ENCODE assay signal across 1 cellular context in the genomic region with DNA sequence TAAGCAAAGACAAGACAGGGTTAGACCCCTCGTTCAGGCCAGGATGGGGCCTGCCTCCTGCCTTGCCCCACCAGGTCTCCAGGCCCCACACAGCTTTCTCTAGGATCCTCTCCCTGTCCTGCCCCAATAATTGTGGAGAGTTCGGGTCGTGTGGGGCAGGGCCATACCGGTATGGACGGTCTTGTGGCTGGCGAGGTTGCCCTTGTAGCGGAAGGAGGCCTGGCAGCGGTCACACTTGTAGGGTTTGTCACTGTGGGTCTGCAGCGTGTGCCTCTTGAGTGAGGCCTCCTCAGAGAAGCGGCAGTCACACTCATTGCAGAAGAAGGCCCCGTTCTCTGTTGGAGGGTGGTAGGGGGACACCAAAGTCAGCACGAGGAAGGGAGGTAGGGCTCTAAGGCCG.
TF ChIP-seq lines count a peak whose summit lies in the region.

No MANE protein-coding gene starts in this region.

TF ChIP-seq in HepG2, 621 proteins besides CTCF, POLR2A, EP300 and RAD21:
- TF ChIP-seq AGO2 (optimal IDR thresholded peaks at IDR 0.05; ENCODE audit: low read depth, low read length): peak; percentile 65
- TF ChIP-seq TFDP2 (CRISPR knock-in tag; IDR thresholded peaks at IDR 0.05): no peak
- TF ChIP-seq HNRNPL (IDR thresholded peaks at IDR 0.05; ENCODE audit: low read depth, low read length): no peak
- TF ChIP-seq STAG1 (CRISPR knock-in tag; IDR thresholded peaks at IDR 0.05): no peak
- no peak for TF ChIP-seq FOXP4 (CRISPR knock-in tag; IDR thresholded peaks at IDR 0.05)
- TF ChIP-seq, protein P1, sequence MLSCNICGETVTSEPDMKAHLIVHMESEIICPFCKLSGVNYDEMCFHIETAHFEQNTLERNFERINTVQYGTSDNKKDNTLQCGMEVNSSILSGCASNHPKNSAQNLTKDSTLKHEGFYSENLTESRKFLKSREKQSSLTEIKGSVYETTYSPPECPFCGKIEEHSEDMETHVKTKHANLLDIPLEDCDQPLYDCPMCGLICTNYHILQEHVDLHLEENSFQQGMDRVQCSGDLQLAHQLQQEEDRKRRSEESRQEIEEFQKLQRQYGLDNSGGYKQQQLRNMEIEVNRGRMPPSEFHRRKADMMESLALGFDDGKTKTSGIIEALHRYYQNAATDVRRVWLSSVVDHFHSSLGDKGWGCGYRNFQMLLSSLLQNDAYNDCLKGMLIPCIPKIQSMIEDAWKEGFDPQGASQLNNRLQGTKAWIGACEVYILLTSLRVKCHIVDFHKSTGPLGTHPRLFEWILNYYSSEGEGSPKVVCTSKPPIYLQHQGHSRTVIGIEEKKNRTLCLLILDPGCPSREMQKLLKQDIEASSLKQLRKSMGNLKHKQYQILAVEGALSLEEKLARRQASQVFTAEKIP (CRISPR knock-in tag; IDR thresholded peaks at IDR 0.05; ENCODE audit: borderline replicate concordance): no peak
- TF ChIP-seq, protein P2, sequence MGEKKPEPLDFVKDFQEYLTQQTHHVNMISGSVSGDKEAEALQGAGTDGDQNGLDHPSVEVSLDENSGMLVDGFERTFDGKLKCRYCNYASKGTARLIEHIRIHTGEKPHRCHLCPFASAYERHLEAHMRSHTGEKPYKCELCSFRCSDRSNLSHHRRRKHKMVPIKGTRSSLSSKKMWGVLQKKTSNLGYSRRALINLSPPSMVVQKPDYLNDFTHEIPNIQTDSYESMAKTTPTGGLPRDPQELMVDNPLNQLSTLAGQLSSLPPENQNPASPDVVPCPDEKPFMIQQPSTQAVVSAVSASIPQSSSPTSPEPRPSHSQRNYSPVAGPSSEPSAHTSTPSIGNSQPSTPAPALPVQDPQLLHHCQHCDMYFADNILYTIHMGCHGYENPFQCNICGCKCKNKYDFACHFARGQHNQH (CRISPR knock-in tag; IDR thresholded peaks at IDR 0.05): no peak
- TF ChIP-seq TEAD3 (CRISPR knock-in tag; optimal IDR thresholded peaks at IDR 0.05; ENCODE audit: borderline replicate concordance): no peak
- peak; percentile 35 for TF ChIP-seq AGO1 (IDR thresholded peaks at IDR 0.05; ENCODE audit: low read depth, low read length, poor library complexity, severe bottlenecking)
- no peak for TF ChIP-seq SP1 (IDR thresholded peaks at IDR 0.05)
- no peak for TF ChIP-seq SP1 (CRISPR knock-in tag; IDR thresholded peaks at IDR 0.05)
- TF ChIP-seq ZMAT5 (CRISPR knock-in tag; IDR thresholded peaks at IDR 0.05; ENCODE audit: borderline replicate concordance, low read depth): no peak
- TF ChIP-seq, protein P3, sequence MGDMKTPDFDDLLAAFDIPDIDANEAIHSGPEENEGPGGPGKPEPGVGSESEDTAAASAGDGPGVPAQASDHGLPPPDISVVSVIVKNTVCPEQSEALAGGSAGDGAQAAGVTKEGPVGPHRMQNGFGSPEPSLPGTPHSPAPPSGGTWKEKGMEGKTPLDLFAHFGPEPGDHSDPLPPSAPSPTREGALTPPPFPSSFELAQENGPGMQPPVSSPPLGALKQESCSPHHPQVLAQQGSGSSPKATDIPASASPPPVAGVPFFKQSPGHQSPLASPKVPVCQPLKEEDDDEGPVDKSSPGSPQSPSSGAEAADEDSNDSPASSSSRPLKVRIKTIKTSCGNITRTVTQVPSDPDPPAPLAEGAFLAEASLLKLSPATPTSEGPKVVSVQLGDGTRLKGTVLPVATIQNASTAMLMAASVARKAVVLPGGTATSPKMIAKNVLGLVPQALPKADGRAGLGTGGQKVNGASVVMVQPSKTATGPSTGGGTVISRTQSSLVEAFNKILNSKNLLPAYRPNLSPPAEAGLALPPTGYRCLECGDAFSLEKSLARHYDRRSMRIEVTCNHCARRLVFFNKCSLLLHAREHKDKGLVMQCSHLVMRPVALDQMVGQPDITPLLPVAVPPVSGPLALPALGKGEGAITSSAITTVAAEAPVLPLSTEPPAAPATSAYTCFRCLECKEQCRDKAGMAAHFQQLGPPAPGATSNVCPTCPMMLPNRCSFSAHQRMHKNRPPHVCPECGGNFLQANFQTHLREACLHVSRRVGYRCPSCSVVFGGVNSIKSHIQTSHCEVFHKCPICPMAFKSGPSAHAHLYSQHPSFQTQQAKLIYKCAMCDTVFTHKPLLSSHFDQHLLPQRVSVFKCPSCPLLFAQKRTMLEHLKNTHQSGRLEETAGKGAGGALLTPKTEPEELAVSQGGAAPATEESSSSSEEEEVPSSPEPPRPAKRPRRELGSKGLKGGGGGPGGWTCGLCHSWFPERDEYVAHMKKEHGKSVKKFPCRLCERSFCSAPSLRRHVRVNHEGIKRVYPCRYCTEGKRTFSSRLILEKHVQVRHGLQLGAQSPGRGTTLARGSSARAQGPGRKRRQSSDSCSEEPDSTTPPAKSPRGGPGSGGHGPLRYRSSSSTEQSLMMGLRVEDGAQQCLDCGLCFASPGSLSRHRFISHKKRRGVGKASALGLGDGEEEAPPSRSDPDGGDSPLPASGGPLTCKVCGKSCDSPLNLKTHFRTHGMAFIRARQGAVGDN (CRISPR knock-in tag; IDR thresholded peaks at IDR 0.05): 0 out of 2 replicates have a peak, but pooled peaks have one; percentile 20
- no peak for TF ChIP-seq ISL2 (CRISPR knock-in tag; IDR thresholded peaks at IDR 0.05)
TF ChIP-seq in HepG2: peak in this region for 3.
